Comparison of ENCODE assay signal across 9 cellular contexts in the genomic region with DNA sequence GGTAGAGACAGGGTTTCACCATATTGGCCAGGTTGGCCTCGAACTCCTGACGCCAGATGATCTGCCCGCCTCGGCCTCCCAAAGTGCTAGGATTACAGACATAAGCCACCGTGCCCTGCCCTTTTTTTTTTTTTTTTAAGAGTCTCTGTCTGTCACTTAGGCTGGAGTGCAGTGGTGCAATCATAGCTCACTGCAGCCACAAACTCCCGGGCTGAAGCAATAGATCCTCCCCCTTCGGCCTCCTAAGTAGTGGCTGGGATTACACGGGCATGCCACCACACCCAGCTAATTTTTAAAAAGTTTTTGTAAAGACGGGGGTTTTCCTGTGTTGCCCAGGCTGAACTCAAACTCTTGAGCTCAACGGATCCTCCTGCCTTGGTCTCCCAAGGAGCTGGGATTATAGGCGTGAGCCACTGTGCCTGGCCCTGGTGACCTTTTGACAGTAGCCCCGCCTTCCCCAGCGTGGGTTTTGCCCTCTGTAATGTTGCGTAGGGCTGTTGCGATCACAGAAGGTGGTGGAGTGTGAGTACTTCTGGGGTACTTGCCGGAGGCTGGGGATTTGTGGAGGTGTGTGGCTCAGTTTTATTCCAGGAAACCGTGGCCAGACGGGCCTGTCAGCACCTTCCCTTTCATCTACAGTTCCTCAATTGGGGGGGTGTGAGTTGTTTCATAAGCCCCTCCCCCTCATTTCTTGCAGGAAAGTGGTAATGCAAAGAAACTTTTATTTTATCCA. TPM values are rescaled to one million over a fixed set of nuclear protein-coding genes. Genes with fewer than 3 reads are reported as not detected.
DNase-seq lines count a peak whose midpoint lies in the region; ATAC-seq lines count a peak whose summit lies in the region.
"Had no signal": no experiment of that assay in that cellular context is flagged by ENCODE, and none has a peak within 500 bp of the region (broad histone marks: within the 10 kb centered on the region; RNA-seq: fewer than 3 reads in every experiment).

No MANE protein-coding gene starts in this region.

- ATAC-seq in stimulated activated naive CD8-positive, alpha-beta T cell treated with anti-CD3 and anti-CD28 coated beads, Interleukin-15, Interleukin-2, amounts not matched to agents 100 U/mL and 50 U/mL, for 24 hours = peak; percentile 84
- no peak for ATAC-seq in HG03442 (IDR thresholded peaks at IDR 0.05; ENCODE audit: unreplicated experiment)

- peak; percentile 35 for DNase-seq in activated naive CD4-positive, alpha-beta T cell treated with Interleukin-2 at 50 U/mL for 16 hours
- DNase-seq in activated naive CD4-positive, alpha-beta T cell treated with anti-CD3 and anti-CD28 coated beads, Interleukin-2, amount 50 U/mL, for 16 hours = no peak
- DNase-seq in SKM-1 treated with dmso at 0.1 percent for 144 hours (lab: John Stamatoyannopoulos, UW; ENCODE audit: unreplicated experiment) (peak; percentile 87), fibroblast of peridontal ligament (ENCODE audit: extremely low read depth) (peak; percentile 23), cerebellum (ENCODE audit: low spot score) (no peak), HT-29 (ENCODE audit: low spot score) (no peak)
- peak; percentile 74 for DNase-seq in stimulated activated naive CD8-positive, alpha-beta T cell treated with anti-CD3 and anti-CD28 coated beads, Interleukin-15, Interleukin-2, amounts not matched to agents 100 U/mL and 50 U/mL, for 24 hours
- DNase-seq: left cardiac atrium had no signal

RNA-seq across cellular contexts. Expression of gene RETN, which starts 11.6 kb away (rescaled TPM):
- 1.8 TPM for total RNA-seq in cerebellum
- not detected in 2 replicates for total RNA-seq in HT-29 (2014; rRNA removed; shearing (Covaris generic))

RNA-seq across cellular contexts. Expression of gene MCEMP1, which starts 19.7 kb away (rescaled TPM):
- not detected for total RNA-seq in cerebellum
- not detected in 2 replicates for total RNA-seq in HT-29 (2014; rRNA removed; shearing (Covaris generic))

RNA-seq across cellular contexts. Expression of gene STXBP2, which starts 20.3 kb away (rescaled TPM):
- total RNA-seq in cerebellum = 3.5 TPM
- 66.4 and 73.3 TPM in 2 replicates for total RNA-seq in HT-29 (2014; rRNA removed; shearing (Covaris generic))

RNA-seq across cellular contexts. Expression of gene TRAPPC5, which starts 23.4 kb away (rescaled TPM):
- 14.5 TPM for total RNA-seq in cerebellum
- 112 and 113 TPM in 2 replicates for total RNA-seq in HT-29 (2014; rRNA removed; shearing (Covaris generic))

RNA-seq across cellular contexts. Expression of gene PCP2, which starts 23.7 kb away (rescaled TPM):
- total RNA-seq in cerebellum = 1.00 TPM
- total RNA-seq in HT-29 (2014; rRNA removed; shearing (Covaris generic)) = not detected in 2 replicates
- total RNA-seq: left cardiac atrium had no signal

Comparison
In these comparisons a context has a peak if more than half of its experiments do, and no peak if none do; other contexts are left out.
1. DNase-seq: peak in activated naive CD4-positive, alpha-beta T cell treated with Interleukin-2 at 50 U/mL for 16 hours (single experiment), SKM-1 treated with dmso at 0.1 percent for 144 hours (single experiment), fibroblast of peridontal ligament (single experiment) and stimulated activated naive CD8-positive, alpha-beta T cell treated with anti-CD3 and anti-CD28 coated beads, Interleukin-15, Interleukin-2, amounts not matched to agents 100 U/mL and 50 U/mL, for 24 hours (single experiment); none in activated naive CD4-positive, alpha-beta T cell treated with anti-CD3 and anti-CD28 coated beads, Interleukin-2, amount 50 U/mL, for 16 hours (single experiment), cerebellum (single experiment) and HT-29 (single experiment).
2. RNA of gene STXBP2, which starts 20.3 kb away (total RNA-seq): 66.4 to 73.3 TPM in HT-29; 3.5 TPM in cerebellum (single experiment); every median in the first group is over 10 times any median in the second.